8 cellular contexts compared by ENCODE assay signal in the genomic region with DNA sequence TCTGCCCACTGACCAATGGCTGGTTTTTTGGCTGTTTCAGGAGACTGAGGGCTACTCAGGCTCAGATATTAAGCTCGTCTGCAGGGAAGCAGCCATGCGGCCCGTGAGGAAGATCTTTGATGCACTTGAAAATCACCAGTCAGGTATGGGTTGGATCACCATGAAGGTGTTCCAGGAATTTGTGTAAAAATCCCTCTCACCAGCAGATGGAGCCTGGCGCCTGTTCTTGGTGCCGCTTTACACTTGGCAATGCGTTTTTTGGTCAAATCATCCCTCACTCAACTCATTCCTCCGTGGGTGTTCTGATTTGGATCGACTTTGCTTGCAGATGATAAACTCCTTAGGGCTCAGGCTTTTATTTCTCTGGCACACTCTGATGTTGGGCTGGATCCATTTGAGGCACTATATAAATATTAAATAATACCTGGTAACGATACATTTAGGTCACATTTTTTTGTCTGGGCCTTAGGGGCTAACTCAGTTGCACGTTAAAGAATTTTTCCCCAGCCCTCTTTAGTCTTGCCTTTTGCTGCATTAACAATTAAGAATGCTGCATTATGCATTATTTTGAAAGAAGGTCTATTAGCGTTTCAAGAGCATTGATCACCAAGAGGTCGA. TPM values are rescaled to one million over a fixed set of nuclear protein-coding genes. Genes with fewer than 3 reads are reported as not detected.
DNase-seq lines count a peak whose midpoint lies in the region; ATAC-seq and TF ChIP-seq lines count a peak whose summit lies in the region.

No MANE protein-coding gene starts in this region.

- CTCF ChIA-PET in PC-3 (lab: Charles Lee) = no interaction called here

- intact Hi-C loops in PC-3 (cut with micrococcal nuclease) = loop anchor here (1.0 to 5.0 kb wide), 2 partner anchors 105 to 182 kb away; no protein-coding TSS in a partner anchor

- H4K20me1 ChIP-seq in PC-3 (ENCODE audit: low read length) = no peaks in the 10 kb centered on the region

- H4K8ac ChIP-seq in neuronal stem cell (ENCODE audit: low read depth, low read length) = no peak overlapping the region

- no peak overlapping the region for H3K14ac ChIP-seq in neuronal stem cell (ENCODE audit: low read length)

- H3K9me3 ChIP-seq in PC-3 (ENCODE audit: low read length) (no peaks in the 10 kb centered on the region), neuronal stem cell (replicated peaks in 1 of 2; ENCODE audit: control insufficient read depth in 2 of 2, insufficient read depth in 1 of 2, low read depth in 1 of 2, low read length in 2 of 2) (no peaks in the 10 kb centered on the region), thoracic aorta (no peaks in the 10 kb centered on the region)

- no peak overlapping the region for H2AFZ ChIP-seq in PC-3 (ENCODE audit: low read length)
- no peak overlapping the region for H2AFZ ChIP-seq in neuronal stem cell (ENCODE audit: low read length)

- no peak overlapping the region for H3K4me2 ChIP-seq in PC-3 (ENCODE audit: low read length)
- no peak overlapping the region for H3K4me2 ChIP-seq in neuronal stem cell (ENCODE audit: insufficient read depth, low read length, poor library complexity, severe bottlenecking)

- no peak overlapping the region for H4K91ac ChIP-seq in neuronal stem cell (ENCODE audit: low read depth, low read length, poor library complexity)

- H2BK5ac ChIP-seq in neuronal stem cell (ENCODE audit: low read length) = no peak overlapping the region

- H3K4me3 ChIP-seq in PC-3 (ENCODE audit: low read length) (no peak overlapping the region), fibroblast of the aortic adventitia (ENCODE audit: low read depth, low read length) (no peak overlapping the region), neuronal stem cell (ENCODE audit: low read length in 2 of 2) (no peak overlapping the region), thoracic aorta (no peak overlapping the region)

- H3K79me2 ChIP-seq in PC-3 (ENCODE audit: low read length) = no peaks in the 10 kb centered on the region

- no peak overlapping the region for H2BK15ac ChIP-seq in neuronal stem cell (ENCODE audit: low read length)

- no peak overlapping the region for H3K4ac ChIP-seq in neuronal stem cell (ENCODE audit: low read length)

- no peaks in the 10 kb centered on the region; the same call in 1 of the 2 replicates for H3K36me3 ChIP-seq in PC-3 (ENCODE audit: low read depth, low read length)
- H3K36me3 ChIP-seq in neuronal stem cell (replicated peaks in 1 of 2; ENCODE audit: control insufficient read depth in 2 of 2, insufficient read depth in 2 of 2, low read length in 2 of 2) = peaks cover 2 to 18% of the 10 kb centered on the region in 2 donors
- H3K36me3 ChIP-seq in thoracic aorta = no peaks in the 10 kb centered on the region

- no peak overlapping the region for H3K18ac ChIP-seq in neuronal stem cell (ENCODE audit: low read length)

- no peak overlapping the region for H3K23ac ChIP-seq in neuronal stem cell (ENCODE audit: low read depth, low read length, poor library complexity)

- WGBS in neuronal stem cell (ENCODE audit: extremely low coverage in 2 of 2, insufficient read length in 2 of 2, insufficient replicate concordance in 1 of 2), 2 donors = no CpG with 5 or more reads among the region's 12 CpGs

- H3K9ac ChIP-seq in PC-3 (ENCODE audit: low read length) = no peak overlapping the region
- H3K9ac ChIP-seq in neuronal stem cell (ENCODE audit: low read depth, low read length, poor library complexity) = no peak overlapping the region

- no TSS peak for BruUV-seq in PC-3 (replicated peaks; lab: Mats Ljungman, UMichigan)

- H3K9me2 ChIP-seq in PC-3 (replicated peaks; ENCODE audit: low read length) = no peaks in the 10 kb centered on the region

- H2BK120ac ChIP-seq in neuronal stem cell (ENCODE audit: low read depth, low read length) = no peak overlapping the region

- H3K79me1 ChIP-seq in neuronal stem cell (ENCODE audit: low read depth, low read length) = no peaks in the 10 kb centered on the region

- H2BK12ac ChIP-seq in neuronal stem cell (ENCODE audit: low read length) = no peak overlapping the region

- peak; percentile 63 for TF ChIP-seq CTCF in PC-3 (conservative IDR thresholded peaks at IDR 0.05; ENCODE audit: low read depth, low read length)
- peak; percentile 80 for TF ChIP-seq CTCF in fibroblast of the aortic adventitia (IDR thresholded peaks at IDR 0.05; ENCODE audit: insufficient read depth, low read length)
- TF ChIP-seq CTCF in thoracic aorta (IDR thresholded peaks at IDR 0.05) = peak; percentile 60

- ATAC-seq in HG02981 (IDR thresholded peaks at IDR 0.05; ENCODE audit: unreplicated experiment) (peak; percentile 48), PC-3 (peak; percentile 87), thoracic aorta (ENCODE audit: insufficient number of reproducible peaks, low FRiP score, low read depth) (no peak), GM19463 (IDR thresholded peaks at IDR 0.05; ENCODE audit: unreplicated experiment) (no peak)

- peak; percentile 21 for DNase-seq in COLO829 (ENCODE audit: low spot score)
- peak; percentile 61 for DNase-seq in PC-3
- peak; percentile 24 for DNase-seq in activated T-helper 1 cell treated with Interleukin-2 at 50 U/mL for 16 hours (ENCODE audit: low read depth)
- DNase-seq in fibroblast of the aortic adventitia (ENCODE audit: low read depth) = peak; percentile 65
- peak; percentile 46 for DNase-seq in neuronal stem cell (ENCODE audit: low spot score)
- DNase-seq in thoracic aorta (ENCODE audit: low spot score) = no peak

- H3K27ac ChIP-seq in PC-3 (ENCODE audit: low read length) = no peak overlapping the region
- H3K27ac ChIP-seq in neuronal stem cell (replicated peaks; ENCODE audit: low read length) = no peak overlapping the region
- H3K27ac ChIP-seq in thoracic aorta = no peak overlapping the region

- H3K4me1 ChIP-seq in PC-3 (ENCODE audit: insufficient read depth, low read length) (no peaks in the 10 kb centered on the region), neuronal stem cell (ENCODE audit: control insufficient read depth in 2 of 2, insufficient read depth in 1 of 2, low read depth in 1 of 2, low read length in 2 of 2) (peaks cover 0 to 7% of the 10 kb centered on the region in 2 donors), thoracic aorta (ENCODE audit: control insufficient read depth in 1 of 2, low read depth in 2 of 2) (no peaks in the 10 kb centered on the region)

- POLR2A ChIA-PET in PC-3 (lab: Charles Lee; ENCODE audit: unreplicated experiment) = no interaction called here

- H3K27me3 ChIP-seq in PC-3 (ENCODE audit: low read length) = no peaks in the 10 kb centered on the region
- H3K27me3 ChIP-seq in neuronal stem cell (ENCODE audit: control insufficient read depth in 3 of 3, insufficient read depth in 3 of 3, low read depth in 1 of 3, low read length in 3 of 3) = no peaks in the 10 kb centered on the region
- no peaks in the 10 kb centered on the region for H3K27me3 ChIP-seq in thoracic aorta (replicated peaks; ENCODE audit: insufficient read depth)

- H2AK5ac ChIP-seq in neuronal stem cell (ENCODE audit: low read depth, low read length) = no peak overlapping the region

- no peaks in the 10 kb centered on the region for H3F3A ChIP-seq in PC-3 (ENCODE audit: low read length, unreplicated experiment)

RNA-seq across cellular contexts. Expression of a gene that starts 50.0 kb away (rescaled TPM):
- total RNA-seq in PC-3 (2014; rRNA removed) = 6.3 TPM in 2 replicates
- total RNA-seq in fibroblast of the aortic adventitia (ENCODE audit: low replicate concordance) = 24.3 and 49.7 TPM in 2 replicates
- polyA plus RNA-seq in neuronal stem cell (2013, experiment 1 of 2) = 47.9 TPM
- 51.4 TPM for polyA plus RNA-seq in neuronal stem cell (2013, experiment 2 of 2)
- total RNA-seq in thoracic aorta = 10 to 100 TPM; 19.0 to 31.9 TPM

Comparison
In these comparisons a context has a peak if more than half of its experiments do, and no peak if none do; other contexts are left out.
1. ATAC-seq: peak in HG02981 (single experiment) and PC-3 (single experiment); none in thoracic aorta (single experiment) and GM19463 (single experiment).
2. Peak in every context shown above with its lines, with median percentiles within 50 percentile points of each other: CTCF ChIP-seq.